In genomic region chr1:227298532-227299174, GRCh38 we compare ENCODE assay signal across 12 cellular contexts. TPM values are rescaled to one million over a fixed set of nuclear protein-coding genes. Genes with fewer than 3 reads are reported as not detected.
A peak's percentile ranks its signal among the peaks of the same experiment; 100 is the strongest.
DNase-seq lines count a peak whose midpoint lies in the region; ATAC-seq and TF ChIP-seq lines count a peak whose summit lies in the region.
"Had no signal": no experiment of that assay in that cellular context is flagged by ENCODE, and none has a peak within 500 bp of the region (broad histone marks: within the 10 kb centered on the region; RNA-seq: fewer than 3 reads in every experiment).

No MANE protein-coding gene starts in this region.

- H3F3A ChIP-seq in smooth muscle cell (ENCODE audit: low read depth), result peaks cover 9% of the 10 kb centered on the region

- peak overlapping the region; percentile 45 for H3K4me3 ChIP-seq in WI38 (ENCODE audit: low read depth, low read length)
- peak overlapping the region; percentile 17 for H3K4me3 ChIP-seq in smooth muscle cell

- peak overlapping the region; percentile 77 for H3K4me2 ChIP-seq in smooth muscle cell

- no peaks in the 10 kb centered on the region for H3K27me3 ChIP-seq in smooth muscle cell (ENCODE audit: low read depth)

- peaks cover 88% of the 10 kb centered on the region for H3K79me2 ChIP-seq in smooth muscle cell (ENCODE audit: low read depth)

- H3K36me3 ChIP-seq in smooth muscle cell (ENCODE audit: low read depth), result no peaks in the 10 kb centered on the region

- H4K20me1 ChIP-seq in smooth muscle cell (ENCODE audit: low read depth), result peaks cover 47% of the 10 kb centered on the region

- H2AFZ ChIP-seq in smooth muscle cell (ENCODE audit: low read depth), result no peak overlapping the region

- ATAC-seq in GM19324 (IDR thresholded peaks at IDR 0.05; ENCODE audit: low FRiP score, unreplicated experiment), result peak; percentile 42
- ATAC-seq in GM18520 (IDR thresholded peaks at IDR 0.05; ENCODE audit: unreplicated experiment), result no peak

- TF ChIP-seq CTCF in WI38 (IDR thresholded peaks at IDR 0.05; ENCODE audit: low read depth, low read length), result no peak
- no peak for TF ChIP-seq CTCF in smooth muscle cell (IDR thresholded peaks at IDR 0.05; ENCODE audit: borderline replicate concordance, insufficient read depth, poor library complexity, severe bottlenecking)

- DNase-seq in fibroblast of peridontal ligament (ENCODE audit: extremely low read depth) (peak; percentile 13), smooth muscle cell (lab: John Stamatoyannopoulos, UW; ENCODE audit: unreplicated experiment) (no peak), NCI-H1105 (lab: John Stamatoyannopoulos, UW) (no peak), NCI-H524 treated with DMSO at 0.1 percent for 48 hours (lab: John Stamatoyannopoulos, UW) (no peak), caudate nucleus (lab: John Stamatoyannopoulos, UW) (no peak)
- DNase-seq: activated B cell treated with CpG ODN at 0.5 μM for 24 hours; activated T-cell treated with anti-CD3 and anti-CD28 coated beads, Interleukin-2, amount 50 U/mL, for 1 hour; NCI-H1436; stimulated activated CD4-positive, alpha-beta T cell treated with anti-CD3 and anti-CD28 coated beads, Interleukin-15, amount 100 ng/mL, for 24 hours had no signal

- H3K4me1 ChIP-seq in smooth muscle cell (ENCODE audit: low read depth), result peaks cover 17% of the 10 kb centered on the region

- H3K9ac ChIP-seq in smooth muscle cell (ENCODE audit: low read depth), result peak overlapping the region; percentile 31

- peak overlapping the region; percentile 75 for H3K27ac ChIP-seq in smooth muscle cell (ENCODE audit: low read depth)
- no peak overlapping the region for H3K27ac ChIP-seq in caudate nucleus (ENCODE audit: low read depth, low read length)

- no peaks in the 10 kb centered on the region for H3K9me3 ChIP-seq in smooth muscle cell (replicated peaks; ENCODE audit: low read depth)

- WGBS in smooth muscle cell (ENCODE audit: low lambda C conversion rate), result 80% methylated on average over 2 of the region's 2 CpGs

RNA-seq across cellular contexts. Expression of gene CDC42BPA, which starts 19.6 kb away (rescaled TPM):
- total RNA-seq in smooth muscle cell, result 34.9 and 43.3 TPM in 2 replicates
- polyA plus RNA-seq in smooth muscle cell, result 14.8 and 16.5 TPM in 2 replicates
